ENCODE assay signal across 20 cellular contexts in the genomic region with DNA sequence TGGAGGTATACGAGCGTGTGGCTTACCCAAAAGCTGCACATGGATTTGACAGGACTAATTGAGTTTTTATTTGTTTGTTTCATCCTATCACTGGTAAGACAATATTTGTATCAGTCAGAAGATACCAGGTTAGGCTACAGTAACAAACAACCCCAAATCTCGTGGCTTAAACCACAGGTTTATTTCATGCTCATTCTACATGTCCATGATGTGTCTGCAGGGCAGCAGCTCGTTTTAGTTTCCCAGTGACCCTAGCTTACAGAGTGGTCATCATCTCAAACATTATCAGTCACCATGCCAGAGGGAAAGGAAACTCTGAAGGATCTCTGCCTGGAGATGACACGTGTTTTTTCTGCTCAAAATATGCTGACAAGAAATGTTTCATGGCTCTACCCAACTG.
DNase-seq lines count a peak whose midpoint lies in the region; ATAC-seq and TF ChIP-seq lines count a peak whose summit lies in the region.
"Had no signal": no experiment of that assay in that cellular context is flagged by ENCODE, and none has a peak within 500 bp of the region (broad histone marks: within the 10 kb centered on the region; RNA-seq: fewer than 3 reads in every experiment).

No MANE protein-coding gene starts in this region.

- WGBS in mesenchymal stem cell = 79% methylated on average over 3 of the region's 5 CpGs

- peaks cover 11 to 24% (median 17%) of the 10 kb centered on the region in 11 experiments; a peak in 19 of 22 replicates for H3K9me3 ChIP-seq in BLaER1 treated with 17β-estradiol and CSF1 and Interleukin-3, amounts not matched to agents 10 nM and 100 nM (replicated peaks in 1 of 11)
- H3K9me3 ChIP-seq in HEK293 (ENCODE audit: control insufficient read depth, insufficient read depth, low read depth, low read length) (no peaks in the 10 kb centered on the region), mesenchymal stem cell (ENCODE audit: control insufficient read depth, low read length) (no peaks in the 10 kb centered on the region)
- H3K9me3 ChIP-seq: Caco-2 had no signal

- no peaks in the 10 kb centered on the region for H3K79me2 ChIP-seq in KMS-11 (ENCODE audit: insufficient read depth, low read depth)

- H2BK5ac ChIP-seq in mesenchymal stem cell (ENCODE audit: low read depth, low read length, poor library complexity, severe bottlenecking) = no peak overlapping the region

- H3K9ac ChIP-seq in BLaER1 treated with 17β-estradiol and CSF1 and Interleukin-3, amounts not matched to agents 10 nM and 100 nM = no peak overlapping the region
- H3K9ac ChIP-seq in KMS-11 = no peak overlapping the region
- no peak overlapping the region for H3K9ac ChIP-seq in mesenchymal stem cell (ENCODE audit: low read length)

- no peak overlapping the region for H2BK15ac ChIP-seq in mesenchymal stem cell (ENCODE audit: low read depth, poor library complexity, severe bottlenecking)

- no peaks in the 10 kb centered on the region for H3K36me3 ChIP-seq in BLaER1 treated with 17β-estradiol and CSF1 and Interleukin-3, amounts not matched to agents 10 nM and 100 nM
- no peaks in the 10 kb centered on the region for H3K36me3 ChIP-seq in HEK293 (ENCODE audit: control insufficient read depth in 2 of 2, insufficient read depth in 1 of 2, low read length in 2 of 2)
- H3K36me3 ChIP-seq in KMS-11 (ENCODE audit: insufficient read depth) = no peaks in the 10 kb centered on the region
- H3K36me3 ChIP-seq in mesenchymal stem cell (ENCODE audit: control insufficient read depth in 1 of 2, insufficient read depth in 2 of 2, low read depth in 1 of 2, low read length in 2 of 2) = no peaks in the 10 kb centered on the region

- H3K4me2 ChIP-seq in BLaER1 treated with 17β-estradiol and CSF1 and Interleukin-3, amounts not matched to agents 10 nM and 100 nM = peak overlapping the region; percentile 45 to 90 (median 82); a peak in 21 of 22 replicates
- H3K4me2 ChIP-seq in KMS-11 (peak overlapping the region; percentile 71; the same call in 1 of the 2 replicates), mesenchymal stem cell (ENCODE audit: low read length, poor library complexity, severe bottlenecking) (no peak overlapping the region)

- peaks cover 43 to 76% (median 65%) of the 10 kb centered on the region in 10 experiments for H3K4me1 ChIP-seq in BLaER1 treated with 17β-estradiol and CSF1 and Interleukin-3, amounts not matched to agents 10 nM and 100 nM
- H3K4me1 ChIP-seq in HEK293 (ENCODE audit: control insufficient read depth, insufficient read depth, low read length) = peaks cover 10% of the 10 kb centered on the region; the same call in 1 of the 2 replicates
- H3K4me1 ChIP-seq in KMS-11 (ENCODE audit: low read depth, poor library complexity, severe bottlenecking) = peaks cover 44% of the 10 kb centered on the region
- peaks cover 17% of the 10 kb centered on the region for H3K4me1 ChIP-seq in mesenchymal stem cell (ENCODE audit: control insufficient read depth, insufficient read depth, low read depth, low read length)

- H2BK12ac ChIP-seq in mesenchymal stem cell (ENCODE audit: low read length in 2 of 2) = peak overlapping the region in 1 of 2 experiments; percentile 4

- ATAC-seq in HG03135 (IDR thresholded peaks at IDR 0.05; ENCODE audit: unreplicated experiment) = no peak
- ATAC-seq: CD8-positive, alpha-beta T cell; GM12878 had no signal

- no peak overlapping the region for H4K8ac ChIP-seq in mesenchymal stem cell (ENCODE audit: low read length)

- H4K20me1 ChIP-seq in BLaER1 treated with 17β-estradiol and CSF1 and Interleukin-3, amounts not matched to agents 10 nM and 100 nM = no peaks in the 10 kb centered on the region
- H4K20me1 ChIP-seq in KMS-11 (ENCODE audit: insufficient read depth) = no peaks in the 10 kb centered on the region

- DNase-seq in mesenchymal stem cell (no peak), SK-N-DZ (ENCODE audit: low spot score) (no peak), NCI-H82 treated with DMSO at 0.1 percent for 48 hours (lab: John Stamatoyannopoulos, UW; ENCODE audit: unreplicated experiment) (no peak), NCI-H1436 treated with DMSO at 0.1 percent for 48 hours (lab: John Stamatoyannopoulos, UW) (no peak)
- DNase-seq: 8988T; ACHN; AML-193; Caco-2; Calu3; CD4-positive, alpha-beta T cell; CD8-positive, alpha-beta T cell; DMS79 treated with DMSO at 0.1 percent for 48 hours; EL; GDM1 had no signal

- H3K4ac ChIP-seq in mesenchymal stem cell (ENCODE audit: low read depth in 1 of 2, low read length in 2 of 2) = peak overlapping the region in 1 of 2 experiments; percentile 59

- peak overlapping the region in 1 of 2 experiments; percentile 18 for H3K18ac ChIP-seq in mesenchymal stem cell (ENCODE audit: low read depth in 1 of 2, low read length in 2 of 2)

- TF ChIP-seq CTCF in HEK293 (tag by site-specific recombination; IDR thresholded peaks at IDR 0.05) = no peak
- no peak for TF ChIP-seq CTCF in KMS-11 (conservative IDR thresholded peaks at IDR 0.05; ENCODE audit: low read depth, low read length)

- H2BK120ac ChIP-seq in mesenchymal stem cell (ENCODE audit: low read depth, low read length) = no peak overlapping the region

- POLR2A ChIA-PET in HEK293 (lab: Yijun Ruan, JAX) = no interaction called here

- no peak overlapping the region for H3K14ac ChIP-seq in mesenchymal stem cell (ENCODE audit: low read length in 2 of 2)

- H2AFZ ChIP-seq in KMS-11 (ENCODE audit: low read depth) (no peak overlapping the region), mesenchymal stem cell (ENCODE audit: low read depth, low read length) (no peak overlapping the region)

- no peak overlapping the region; a peak in 1 of 20 replicates for H3K4me3 ChIP-seq in BLaER1 treated with 17β-estradiol and CSF1 and Interleukin-3, amounts not matched to agents 10 nM and 100 nM
- H3K4me3 ChIP-seq in HEK293 (ENCODE audit: low read depth, low read length) = no peak overlapping the region
- no peak overlapping the region for H3K4me3 ChIP-seq in KMS-11 (IDR thresholded peaks at IDR 0.05; ENCODE audit: insufficient read depth, low read depth, low read length)
- H3K4me3 ChIP-seq in mesenchymal stem cell (ENCODE audit: insufficient read depth in 1 of 2, low read depth in 1 of 2, low read length in 2 of 2) = no peak overlapping the region
- H3K4me3 ChIP-seq: GM12878 had no signal

- no peaks in the 10 kb centered on the region for H3K79me1 ChIP-seq in mesenchymal stem cell (replicated peaks; ENCODE audit: low read length, poor library complexity, severe bottlenecking)

- H4K91ac ChIP-seq in mesenchymal stem cell (ENCODE audit: low read length) = no peak overlapping the region

- H3K27me3 ChIP-seq in BLaER1 treated with 17β-estradiol and CSF1 and Interleukin-3, amounts not matched to agents 10 nM and 100 nM = no peaks in the 10 kb centered on the region
- no peaks in the 10 kb centered on the region for H3K27me3 ChIP-seq in KMS-11 (ENCODE audit: insufficient read depth, low read depth)
- H3K27me3 ChIP-seq in mesenchymal stem cell (ENCODE audit: control insufficient read depth in 1 of 2, insufficient read depth in 1 of 2, low read length in 2 of 2) = no peaks in the 10 kb centered on the region

- H2AK5ac ChIP-seq in mesenchymal stem cell (ENCODE audit: low read length, severe bottlenecking) = peak overlapping the region; percentile 63

- H3K27ac ChIP-seq in BLaER1 treated with 17β-estradiol and CSF1 and Interleukin-3, amounts not matched to agents 10 nM and 100 nM = peak overlapping the region in 9 of 11 experiments; percentile 7 to 81 (median 77); a peak in 13 of 22 replicates
- H3K27ac ChIP-seq in HEK293 (ENCODE audit: extremely low read depth, low read depth, low read length) (no peak overlapping the region), KMS-11 (no peak overlapping the region), mesenchymal stem cell (ENCODE audit: low read length, poor library complexity, severe bottlenecking) (no peak overlapping the region)
- H3K27ac ChIP-seq: C4-2B had no signal

- H3K23ac ChIP-seq in mesenchymal stem cell (ENCODE audit: low read length in 2 of 2) = no peak overlapping the region

- CTCF ChIA-PET in HEK293 (lab: Yijun Ruan, JAX) = interaction anchor here (0.7 kb wide), 1 partner anchor 27 kb away, joined by 4 read pairs; no protein-coding TSS in a partner anchor

TF ChIP-seq in HEK293, 187 proteins besides CTCF, POLR2A, EP300 and RAD21:
- TF ChIP-seq ZNF600 (tag by site-specific recombination; IDR thresholded peaks at IDR 0.05) = no peak
- TF ChIP-seq RBAK (tag by site-specific recombination; IDR thresholded peaks at IDR 0.05) = peak; percentile 75; the same call in 1 of the 2 replicates
- TF ChIP-seq GLI2 (tag by site-specific recombination; IDR thresholded peaks at IDR 0.05; ENCODE audit: borderline replicate concordance, low read depth) = no peak
- peak; percentile 67 for TF ChIP-seq ZNF548 (tag by site-specific recombination; IDR thresholded peaks at IDR 0.05)
- TF ChIP-seq, protein P1, sequence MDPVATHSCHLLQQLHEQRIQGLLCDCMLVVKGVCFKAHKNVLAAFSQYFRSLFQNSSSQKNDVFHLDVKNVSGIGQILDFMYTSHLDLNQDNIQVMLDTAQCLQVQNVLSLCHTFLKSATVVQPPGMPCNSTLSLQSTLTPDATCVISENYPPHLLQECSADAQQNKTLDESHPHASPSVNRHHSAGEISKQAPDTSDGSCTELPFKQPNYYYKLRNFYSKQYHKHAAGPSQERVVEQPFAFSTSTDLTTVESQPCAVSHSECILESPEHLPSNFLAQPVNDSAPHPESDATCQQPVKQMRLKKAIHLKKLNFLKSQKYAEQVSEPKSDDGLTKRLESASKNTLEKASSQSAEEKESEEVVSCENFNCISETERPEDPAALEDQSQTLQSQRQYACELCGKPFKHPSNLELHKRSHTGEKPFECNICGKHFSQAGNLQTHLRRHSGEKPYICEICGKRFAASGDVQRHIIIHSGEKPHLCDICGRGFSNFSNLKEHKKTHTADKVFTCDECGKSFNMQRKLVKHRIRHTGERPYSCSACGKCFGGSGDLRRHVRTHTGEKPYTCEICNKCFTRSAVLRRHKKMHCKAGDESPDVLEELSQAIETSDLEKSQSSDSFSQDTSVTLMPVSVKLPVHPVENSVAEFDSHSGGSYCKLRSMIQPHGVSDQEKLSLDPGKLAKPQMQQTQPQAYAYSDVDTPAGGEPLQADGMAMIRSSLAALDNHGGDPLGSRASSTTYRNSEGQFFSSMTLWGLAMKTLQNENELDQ (tag by site-specific recombination; IDR thresholded peaks at IDR 0.05; ENCODE audit: low read depth) = no peak
TF ChIP-seq in HEK293: peak in this region for 2.

Comparison
In these comparisons a context has a peak if more than half of its experiments do, and no peak if none do; other contexts are left out.
1. H3K27ac ChIP-seq: peak in BLaER1 treated with 17β-estradiol and CSF1 and Interleukin-3, amounts not matched to agents 10 nM and 100 nM (9 of 11); none in HEK293 (single experiment), KMS-11 (single experiment) and mesenchymal stem cell (single experiment).